In the genomic region with DNA sequence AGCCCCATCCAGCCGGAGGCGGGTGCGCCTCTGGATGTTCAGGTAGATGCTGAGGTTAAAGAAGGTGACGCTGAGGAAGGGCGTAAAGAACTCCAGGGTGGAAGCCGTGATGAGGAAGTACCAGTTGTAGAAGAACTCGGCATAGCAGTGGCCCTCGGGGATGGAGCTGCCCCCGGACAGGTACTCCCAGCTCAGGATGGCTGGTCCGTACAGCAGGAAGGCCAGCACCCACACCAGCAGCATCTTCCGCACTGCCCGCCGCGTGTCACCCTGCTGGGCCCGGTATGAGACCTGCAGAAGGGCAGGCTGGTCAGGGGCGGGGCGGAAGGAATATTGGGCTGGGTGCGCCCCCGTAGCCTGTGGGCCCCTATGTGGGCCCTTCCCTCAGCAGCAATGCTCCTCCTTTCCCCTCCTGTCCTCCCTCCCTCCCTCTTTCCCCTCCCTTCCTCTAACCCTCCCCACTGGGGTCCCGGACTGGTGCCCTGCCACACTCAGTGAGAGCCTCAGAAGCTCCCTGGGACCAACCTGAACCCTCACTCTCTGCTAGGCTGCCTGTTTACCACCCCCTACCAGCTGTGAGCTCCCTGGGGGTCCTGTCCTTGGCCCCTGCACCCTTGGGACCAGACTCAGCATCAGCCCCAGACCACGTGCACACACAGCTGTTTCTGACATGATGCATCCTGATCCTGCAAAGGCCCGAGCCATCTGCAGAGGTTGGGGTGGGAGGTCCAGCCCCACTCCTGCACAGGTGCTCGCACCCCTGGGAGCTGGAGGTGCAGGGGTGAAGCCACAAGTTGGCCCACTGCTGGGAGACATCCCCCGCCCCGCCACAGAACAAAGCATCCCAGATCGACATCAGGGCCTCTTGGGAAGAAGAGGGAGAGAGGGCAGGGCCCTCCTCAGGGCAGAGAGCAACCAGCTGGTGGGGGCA, we compare ENCODE assay signal across 28 cellular contexts. TPM values are rescaled to one million over a fixed set of nuclear protein-coding genes. Genes with fewer than 3 reads are reported as not detected.
DNase-seq lines count a peak whose midpoint lies in the region; ATAC-seq and TF ChIP-seq lines count a peak whose summit lies in the region.
"Had no signal": no experiment of that assay in that cellular context is flagged by ENCODE, and none has a peak within 500 bp of the region (broad histone marks: within the 10 kb centered on the region; RNA-seq: fewer than 3 reads in every experiment).

No MANE protein-coding gene starts in this region.

- TF ChIP-seq POLR2A in tibial nerve (IDR thresholded peaks at IDR 0.05) = no peak

- no peak overlapping the region for H2BK12ac ChIP-seq in neuronal stem cell (ENCODE audit: low read length)

- no peak overlapping the region for H2BK120ac ChIP-seq in neuronal stem cell (ENCODE audit: low read depth, low read length)

- no peak overlapping the region for H4K91ac ChIP-seq in neuronal stem cell (ENCODE audit: low read depth, low read length, poor library complexity)

- peak overlapping the region; percentile 84 for H2AK5ac ChIP-seq in neuronal stem cell (ENCODE audit: low read depth, low read length)

- no peaks in the 10 kb centered on the region for H3K9me3 ChIP-seq in BLaER1 treated with 17β-estradiol and CSF1 and Interleukin-3, amounts not matched to agents 10 nM and 100 nM (replicated peaks in 1 of 11)
- no peaks in the 10 kb centered on the region for H3K9me3 ChIP-seq in HEK293 (ENCODE audit: control insufficient read depth, insufficient read depth, low read depth, low read length)
- no peaks in the 10 kb centered on the region for H3K9me3 ChIP-seq in NT2/D1 (ENCODE audit: insufficient read depth, low read length)
- H3K9me3 ChIP-seq in neuronal stem cell (replicated peaks in 1 of 2; ENCODE audit: control insufficient read depth in 2 of 2, insufficient read depth in 1 of 2, low read depth in 1 of 2, low read length in 2 of 2) = peaks cover 0 to 2% of the 10 kb centered on the region in 2 donors
- no peaks in the 10 kb centered on the region for H3K9me3 ChIP-seq in tibial nerve
- no peaks in the 10 kb centered on the region for H3K9me3 ChIP-seq in mucosa of descending colon
- H3K9me3 ChIP-seq: Peyer's patch had no signal

- H3K4me2 ChIP-seq in BLaER1 treated with 17β-estradiol and CSF1 and Interleukin-3, amounts not matched to agents 10 nM and 100 nM = peak overlapping the region in 9 of 11 experiments; percentile 18 to 99 (median 87); a peak in 18 of 22 replicates
- no peak overlapping the region for H3K4me2 ChIP-seq in neuronal stem cell (ENCODE audit: insufficient read depth, low read length, poor library complexity, severe bottlenecking)

- DNase-seq in NT2/D1 (ENCODE audit: low read depth, low spot score) (no peak), neuronal stem cell (ENCODE audit: low spot score) (no peak), tibial nerve (ENCODE audit: low spot score in 2 of 2) (no peak), mucosa of descending colon (no peak)
- DNase-seq in effector CD8-positive, alpha-beta T cell (lab: John Stamatoyannopoulos, UW) = no peak
- DNase-seq: AML-193; CD8-positive, alpha-beta memory T cell; DMS 273 treated with DMSO at 0.1 percent for 48 hours; DMS79; HCEC 1CT; Kasumi-1; MV-4-11; NCI-H1105 treated with DMSO at 0.1 percent for 48 hours; NCI-H146; NCI-H1930; NCI-H2107; NCI-H510A; NCI-H69; OCI-M1; Peyer's patch; SHP77 treated with DMSO at 0.1 percent for 48 hours had no signal

- H2BK15ac ChIP-seq in neuronal stem cell (ENCODE audit: low read length) = no peak overlapping the region

- no peak for TF ChIP-seq EP300 in tibial nerve (IDR thresholded peaks at IDR 0.05)

- no peak overlapping the region for H3K27ac ChIP-seq in BLaER1 treated with 17β-estradiol and CSF1 and Interleukin-3, amounts not matched to agents 10 nM and 100 nM
- H3K27ac ChIP-seq in HEK293 (ENCODE audit: extremely low read depth, low read depth, low read length) = no peak overlapping the region
- no peak overlapping the region for H3K27ac ChIP-seq in neuronal stem cell (replicated peaks; ENCODE audit: low read length)
- no peak overlapping the region for H3K27ac ChIP-seq in tibial nerve
- H3K27ac ChIP-seq: HL-60, Peyer's patch had no signal

- no peak overlapping the region for H3K4me3 ChIP-seq in BLaER1 treated with 17β-estradiol and CSF1 and Interleukin-3, amounts not matched to agents 10 nM and 100 nM
- H3K4me3 ChIP-seq in HEK293 (ENCODE audit: low read depth, low read length) (no peak overlapping the region), NT2/D1 (ENCODE audit: insufficient read length, low read depth) (no peak overlapping the region), neuronal stem cell (ENCODE audit: low read length in 2 of 2) (no peak overlapping the region), tibial nerve (no peak overlapping the region), mucosa of descending colon (no peak overlapping the region)
- H3K4me3 ChIP-seq: Peyer's patch had no signal

- CTCF ChIA-PET in HEK293 (lab: Yijun Ruan, JAX) = interaction anchor here (0.5 kb wide), 1 partner anchor 45 kb away, joined by 3 read pairs; no protein-coding TSS in a partner anchor

- H2BK5ac ChIP-seq in neuronal stem cell (ENCODE audit: low read length) = no peak overlapping the region

- H3K27me3 ChIP-seq in BLaER1 treated with 17β-estradiol and CSF1 and Interleukin-3, amounts not matched to agents 10 nM and 100 nM = peaks cover 47 to 82% (median 60%) of the 10 kb centered on the region in 11 experiments
- H3K27me3 ChIP-seq in NT2/D1 (ENCODE audit: insufficient read depth, insufficient read length) (peaks cover 42% of the 10 kb centered on the region), neuronal stem cell (ENCODE audit: control insufficient read depth in 3 of 3, insufficient read depth in 3 of 3, low read depth in 1 of 3, low read length in 3 of 3) (peaks cover 7 to 42% (median 32%) of the 10 kb centered on the region in 3 experiments), tibial nerve (peaks cover 0 to 85% of the 10 kb centered on the region in 2 donors)

- no peak overlapping the region for H3K4ac ChIP-seq in neuronal stem cell (ENCODE audit: low read length)

- H2AFZ ChIP-seq in neuronal stem cell (ENCODE audit: low read length) = no peak overlapping the region

- intact Hi-C loops in mucosa of descending colon (cut with DNase I, micrococcal nuclease) = no loop called here

- H4K20me1 ChIP-seq in BLaER1 treated with 17β-estradiol and CSF1 and Interleukin-3, amounts not matched to agents 10 nM and 100 nM = peaks cover 0 to 88% (median 74%) of the 10 kb centered on the region in 11 experiments; a peak in 20 of 22 replicates

- TF ChIP-seq CTCF in HEK293 (tag by site-specific recombination; IDR thresholded peaks at IDR 0.05) = no peak
- no peak for TF ChIP-seq CTCF in tibial nerve (IDR thresholded peaks at IDR 0.05)
- TF ChIP-seq CTCF in mucosa of descending colon (IDR thresholded peaks at IDR 0.05) = no peak

- no peak overlapping the region for H3K14ac ChIP-seq in neuronal stem cell (ENCODE audit: low read length)

- H3K36me3 ChIP-seq in BLaER1 treated with 17β-estradiol and CSF1 and Interleukin-3, amounts not matched to agents 10 nM and 100 nM = no peaks in the 10 kb centered on the region
- H3K36me3 ChIP-seq in HEK293 (ENCODE audit: control insufficient read depth in 2 of 2, insufficient read depth in 1 of 2, low read length in 2 of 2) = no peaks in the 10 kb centered on the region
- H3K36me3 ChIP-seq in NT2/D1 (ENCODE audit: insufficient read depth, insufficient read length, low read length) = no peaks in the 10 kb centered on the region
- no peaks in the 10 kb centered on the region for H3K36me3 ChIP-seq in neuronal stem cell (replicated peaks in 1 of 2; ENCODE audit: control insufficient read depth in 2 of 2, insufficient read depth in 2 of 2, low read length in 2 of 2)
- H3K36me3 ChIP-seq in tibial nerve = no peaks in the 10 kb centered on the region
- no peaks in the 10 kb centered on the region for H3K36me3 ChIP-seq in mucosa of descending colon (ENCODE audit: low read depth)
- H3K36me3 ChIP-seq: Peyer's patch had no signal

- no peak overlapping the region for H3K18ac ChIP-seq in neuronal stem cell (ENCODE audit: low read length)

- POLR2A ChIA-PET in HEK293 (lab: Yijun Ruan, JAX) = interaction anchor here (0.6 kb wide), 1 partner anchor 45 kb away, joined by 6 read pairs; no protein-coding TSS in a partner anchor

- H3K9ac ChIP-seq in BLaER1 treated with 17β-estradiol and CSF1 and Interleukin-3, amounts not matched to agents 10 nM and 100 nM = 0 out of 22 replicates have a peak overlapping the region, but pooled peaks of 1 of the 11 experiments have one; percentile 4
- H3K9ac ChIP-seq in NT2/D1 (ENCODE audit: insufficient read length, low read depth) (peak overlapping the region; percentile 34), neuronal stem cell (ENCODE audit: low read depth, low read length, poor library complexity) (no peak overlapping the region)

- H3K4me1 ChIP-seq in BLaER1 treated with 17β-estradiol and CSF1 and Interleukin-3, amounts not matched to agents 10 nM and 100 nM = peaks cover 23 to 81% (median 71%) of the 10 kb centered on the region in 10 experiments; a peak in 19 of 20 replicates
- H3K4me1 ChIP-seq in HEK293 (ENCODE audit: control insufficient read depth, insufficient read depth, low read length) (peaks cover 2% of the 10 kb centered on the region; the same call in 1 of the 2 replicates), NT2/D1 (ENCODE audit: insufficient read depth, insufficient read length) (peaks cover 45% of the 10 kb centered on the region), neuronal stem cell (ENCODE audit: control insufficient read depth in 2 of 2, insufficient read depth in 1 of 2, low read depth in 1 of 2, low read length in 2 of 2) (peaks cover 27 to 39% of the 10 kb centered on the region in 2 donors), tibial nerve (peaks cover 0 to 19% (median 4%) of the 10 kb centered on the region in 4 donors), mucosa of descending colon (ENCODE audit: low read depth) (peaks cover 5% of the 10 kb centered on the region)

- no peaks in the 10 kb centered on the region for H3K79me1 ChIP-seq in neuronal stem cell (ENCODE audit: low read depth, low read length)

- peak overlapping the region; percentile 55 for H3K23ac ChIP-seq in neuronal stem cell (ENCODE audit: low read depth, low read length, poor library complexity)

- no CpG with 5 or more reads among the region's 26 CpGs for WGBS in neuronal stem cell (ENCODE audit: extremely low coverage in 2 of 2, insufficient read length in 2 of 2, insufficient replicate concordance in 1 of 2), 2 donors
- 70 to 74% methylated on average over 26 of the region's 26 CpGs for WGBS in tibial nerve, 2 donors

- ATAC-seq in HG02623 (IDR thresholded peaks at IDR 0.05; ENCODE audit: unreplicated experiment) (no peak), mucosa of descending colon (no peak)

- H4K8ac ChIP-seq in neuronal stem cell (ENCODE audit: low read depth, low read length) = no peak overlapping the region

RNA-seq across cellular contexts. Expression of a gene that starts 3.2 kb away (rescaled TPM):
- polyA plus RNA-seq in neuronal stem cell (2013, experiment 1 of 2) = 1.4 TPM
- polyA plus RNA-seq in neuronal stem cell (2013, experiment 2 of 2) = 1.4 TPM
- total RNA-seq in tibial nerve (not detected), mucosa of descending colon (under 1 TPM in 1 of 3 donors, not detected in 2; 0.09 TPM)
- total RNA-seq: CD8-positive, alpha-beta memory T cell; MCF 10A had no signal
- polyA plus RNA-seq: AG04450; CD14-positive monocyte; CD8-positive, alpha-beta memory T cell had no signal

RNA-seq across cellular contexts. Expression of a gene that starts 21.4 kb away (rescaled TPM):
- 23.2 TPM for polyA plus RNA-seq in neuronal stem cell (2013, experiment 1 of 2)
- 23.6 TPM for polyA plus RNA-seq in neuronal stem cell (2013, experiment 2 of 2)
- 10 to 100 TPM; 23.1 to 31.6 (median 27.1) TPM for total RNA-seq in tibial nerve
- 100 to 1,000 TPM in 1 of 3 donors, 10 to 100 TPM in 2; 87.0 to 111 (median 91.6) TPM for total RNA-seq in mucosa of descending colon

RNA-seq across cellular contexts. Expression of a gene that starts 34.1 kb away (rescaled TPM):
- polyA plus RNA-seq in neuronal stem cell (2013, experiment 1 of 2) = 24.2 TPM
- polyA plus RNA-seq in neuronal stem cell (2013, experiment 2 of 2) = 25.1 TPM
- 10 to 100 TPM; 24.7 to 46.9 (median 41.6) TPM for total RNA-seq in tibial nerve
- 10 to 100 TPM; 28.8 to 34.9 (median 32.6) TPM for total RNA-seq in mucosa of descending colon
